ENCODE assay signal across 8 cellular contexts in the genomic region with DNA sequence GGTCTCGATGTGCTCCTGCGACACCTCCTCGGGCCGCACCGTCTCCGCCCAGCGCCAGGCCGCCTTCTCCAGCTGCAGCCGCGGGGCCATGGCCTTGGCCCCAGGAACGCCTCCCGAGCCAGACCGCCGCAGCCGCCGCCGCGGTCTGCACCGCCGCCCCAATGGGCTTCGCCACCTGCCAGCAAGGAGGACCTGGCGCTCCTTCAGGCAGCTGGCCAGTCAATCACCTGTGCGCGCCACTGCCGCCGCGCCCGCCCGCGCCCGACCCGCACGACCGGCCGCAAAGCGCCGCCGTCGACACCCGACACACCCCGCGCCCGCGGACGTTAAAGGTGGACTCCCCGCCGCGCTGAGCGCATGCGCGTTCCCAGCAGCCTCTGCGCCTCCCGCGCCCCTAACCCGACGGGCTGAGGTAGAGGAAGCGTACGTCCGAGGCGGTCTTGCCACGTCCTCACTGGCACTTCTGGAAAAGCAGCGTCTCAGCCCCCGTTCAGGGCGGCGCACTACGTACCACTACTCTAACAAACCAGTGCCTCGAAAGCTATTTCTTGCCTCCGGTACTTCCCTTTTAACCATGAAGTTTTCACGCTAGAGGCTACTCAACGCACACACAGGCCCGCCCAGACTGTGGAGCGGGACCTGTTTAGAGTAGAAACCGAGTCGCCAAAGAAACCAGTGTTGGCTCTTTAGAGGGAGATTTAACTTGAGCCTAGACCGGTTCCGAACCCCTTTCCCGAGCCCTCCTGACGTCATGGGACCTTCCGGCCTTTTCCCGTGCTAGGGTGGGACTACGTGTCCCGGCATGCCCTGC. TPM values are rescaled to one million over a fixed set of nuclear protein-coding genes. Genes with fewer than 3 reads are reported as not detected.
A peak's percentile ranks its signal among the peaks of the same experiment; 100 is the strongest.
DNase-seq lines count a peak whose midpoint lies in the region; ATAC-seq and TF ChIP-seq lines count a peak whose summit lies in the region.

Gene USP48, minus strand, starts transcription at position 282 of the 811 bp plus-strand sequence. Its CDS starts 192 bp downstream, at position 90.

- H3K9ac ChIP-seq in OCI-LY3 (ENCODE audit: low read length) = peak within 1 kb of the TSS; percentile 100

- H3K27ac Mint-ChIP-seq in Calu3 (ENCODE audit: unreplicated experiment) (peak within 1 kb of the TSS; percentile 99), endothelial cell (ENCODE audit: unreplicated experiment) (peak within 1 kb of the TSS; percentile 100), mesothelial cell of epicardium (peak within 1 kb of the TSS; percentile 100)

- H3K9me3 ChIP-seq in OCI-LY3 (ENCODE audit: insufficient read depth, low read length) = no peaks in the 10 kb centered on the region

- peak; percentile 72 for ATAC-seq in GM21528 (IDR thresholded peaks at IDR 0.05; ENCODE audit: low FRiP score, unreplicated experiment)

- peaks cover 8% of the 10 kb centered on the region for H3K4me1 Mint-ChIP-seq in Calu3 (ENCODE audit: low read depth, unreplicated experiment)
- peaks cover 17% of the 10 kb centered on the region for H3K4me1 Mint-ChIP-seq in endothelial cell (ENCODE audit: unreplicated experiment)
- peaks cover 13% of the 10 kb centered on the region for H3K4me1 Mint-ChIP-seq in mesothelial cell of epicardium

- H2AFZ ChIP-seq in OCI-LY3 (ENCODE audit: low read depth, low read length) = peak within 1 kb of the TSS; percentile 91; the same call in 1 of the 2 replicates

- DNase-seq in Calu3 = peak; percentile 96
- DNase-seq in HuH-7.5 (ENCODE audit: low spot score) = peak; percentile 86
- DNase-seq in activated CD8-positive, alpha-beta memory T cell treated with anti-CD3 and anti-CD28 coated beads, Interleukin-2, amount 50 U/mL, for 48 hours = peak; percentile 99
- DNase-seq in endothelial cell (ENCODE audit: low spot score) = peak; percentile 97
- peak; percentile 91 to 95 for DNase-seq in mesothelial cell of epicardium (ENCODE audit: low spot score in 2 of 2, unreplicated experiment in 2 of 2)
- peak; percentile 89 to 95 for DNase-seq in stimulated activated CD8-positive, alpha-beta memory T cell treated with anti-CD3 and anti-CD28 coated beads, Interleukin-15, amount 100 ng/mL, for 4 hours (ENCODE audit: low read depth in 2 of 2)

- CTCF ChIA-PET in Calu3 (lab: Charles Lee) = interaction anchor here (0.5 to 1.0 kb wide), 3 partner anchors 18 to 68 kb away, joined by 3 to 6 read pairs (median 4); no protein-coding TSS in a partner anchor

- peaks cover 14% of the 10 kb centered on the region for H3K4me1 ChIP-seq in OCI-LY3 (ENCODE audit: low read length)

- H3K79me2 ChIP-seq in OCI-LY3 (ENCODE audit: low read length) = peaks cover 49% of the 10 kb centered on the region

- peaks cover 2% of the 10 kb centered on the region for H3K36me3 ChIP-seq in OCI-LY3 (replicated peaks; ENCODE audit: low read depth, low read length)

- H4K20me1 ChIP-seq in OCI-LY3 (ENCODE audit: insufficient read depth, low read length) = peaks cover 15% of the 10 kb centered on the region

- peak within 1 kb of the TSS; percentile 97 for H3K4me2 ChIP-seq in OCI-LY3 (ENCODE audit: low read length)

- H3K27me3 ChIP-seq in OCI-LY3 (ENCODE audit: low read depth, low read length) = no peaks in the 10 kb centered on the region

- H3K9me3 Mint-ChIP-seq in Calu3 (ENCODE audit: low read depth, unreplicated experiment) (peaks cover 4% of the 10 kb centered on the region), endothelial cell (ENCODE audit: unreplicated experiment) (no peaks in the 10 kb centered on the region), mesothelial cell of epicardium (no peaks in the 10 kb centered on the region)

- intact Hi-C loops in Calu3 (cut with micrococcal nuclease; ENCODE audit: unreplicated experiment) = no loop called here

- H3K27me3 Mint-ChIP-seq in Calu3 (ENCODE audit: unreplicated experiment) = no peaks in the 10 kb centered on the region
- no peaks in the 10 kb centered on the region for H3K27me3 Mint-ChIP-seq in endothelial cell (ENCODE audit: unreplicated experiment)
- H3K27me3 Mint-ChIP-seq in mesothelial cell of epicardium (ENCODE audit: low read depth) = no peaks in the 10 kb centered on the region

- TF ChIP-seq CTCF in Calu3 (IDR thresholded peaks at IDR 0.05; ENCODE audit: unreplicated experiment) = no peak
- TF ChIP-seq CTCF in OCI-LY3 (IDR thresholded peaks at IDR 0.05; ENCODE audit: low read depth, low read length) = no peak
- no peak for TF ChIP-seq CTCF in endothelial cell (IDR thresholded peaks at IDR 0.05; ENCODE audit: unreplicated experiment)
- TF ChIP-seq CTCF in mesothelial cell of epicardium (IDR thresholded peaks at IDR 0.05; ENCODE audit: unreplicated experiment) = no peak

- peak within 1 kb of the TSS; percentile 87 for H3K4me3 Mint-ChIP-seq in Calu3 (ENCODE audit: low read depth, unreplicated experiment)
- peak within 1 kb of the TSS; percentile 95 for H3K4me3 Mint-ChIP-seq in endothelial cell (ENCODE audit: unreplicated experiment)
- peak within 1 kb of the TSS; percentile 88 for H3K4me3 Mint-ChIP-seq in mesothelial cell of epicardium

- H3K36me3 Mint-ChIP-seq in Calu3 (ENCODE audit: insufficient read depth, unreplicated experiment) (peaks cover 42% of the 10 kb centered on the region), endothelial cell (ENCODE audit: low read depth, unreplicated experiment) (peaks cover 11% of the 10 kb centered on the region), mesothelial cell of epicardium (peaks cover 5% of the 10 kb centered on the region)

- peak within 1 kb of the TSS; percentile 100 for H3K4me3 ChIP-seq in OCI-LY3 (ENCODE audit: low read length)

- H3K27ac ChIP-seq in OCI-LY3 (ENCODE audit: low read length) = peak within 1 kb of the TSS; percentile 100

- BruUV-seq in Calu3 (replicated peaks; lab: Mats Ljungman, UMichigan) = TSS peak; percentile 98

RNA-seq across cellular contexts. Expression of gene USP48, which starts in this region (rescaled TPM):
- total RNA-seq in Calu3 (2022) (56.6 and 62.3 TPM in 2 replicates), endothelial cell (ENCODE audit: unreplicated experiment) (57.9 TPM), mesothelial cell of epicardium (79.8 to 88.7 TPM (median 86.5 TPM) in 3 replicates)

Comparison
In these comparisons a context has a peak if more than half of its experiments do, and no peak if none do; other contexts are left out.
1. Peak in every context shown above with its lines: DNase-seq, ATAC-seq, H3K4me3 ChIP-seq and H3K27ac ChIP-seq.